16 cellular contexts compared by ENCODE assay signal in genomic region chr3:107209302-107210060, GRCh38.
A peak's percentile ranks its signal among the peaks of the same experiment; 100 is the strongest.
DNase-seq lines count a peak whose midpoint lies in the region; ATAC-seq and TF ChIP-seq lines count a peak whose summit lies in the region.
"Had no signal": no experiment of that assay in that cellular context is flagged by ENCODE, and none has a peak within 500 bp of the region (broad histone marks: within the 10 kb centered on the region; RNA-seq: fewer than 3 reads in every experiment).

No MANE protein-coding gene starts in this region.

- H2AK5ac ChIP-seq in neuronal stem cell (ENCODE audit: low read depth, low read length) = no peak overlapping the region

- H3K9ac ChIP-seq in SK-N-SH (no peak overlapping the region; the same call in 1 of the 2 replicates), neuronal stem cell (ENCODE audit: low read depth, low read length, poor library complexity) (no peak overlapping the region)

- no peak overlapping the region for H3K18ac ChIP-seq in neuronal stem cell (ENCODE audit: low read length)

- intact Hi-C loops in sigmoid colon (cut with DNase I) (no loop called here), uterus (cut with DNase I; ENCODE audit: low total_unique reads) (no loop called here), lower leg skin (cut with DNase I; ENCODE audit: low total_unique reads) (no loop called here)

- H3K4me2 ChIP-seq in SK-N-SH (peak overlapping the region; percentile 7; the same call in 1 of the 2 replicates), neuronal stem cell (ENCODE audit: insufficient read depth, low read length, poor library complexity, severe bottlenecking) (no peak overlapping the region)

- no peak for ATAC-seq in SK-N-SH treated with all-trans-retinoic acid at 6 μM for 48 hours
- no peak for ATAC-seq in gastroesophageal sphincter
- ATAC-seq: CD8-positive, alpha-beta T cell; left lobe of liver had no signal

- H3K4me1 ChIP-seq in SK-N-SH (ENCODE audit: control insufficient read depth in 1 of 2, insufficient read depth in 2 of 2, low read depth in 1 of 2, low read length in 1 of 2) = peaks cover 3 to 34% of the 10 kb centered on the region in 2 experiments
- H3K4me1 ChIP-seq in gastroesophageal sphincter = peaks cover 4 to 55% (median 7%) of the 10 kb centered on the region in 3 donors
- H3K4me1 ChIP-seq in sigmoid colon = peaks cover 0 to 50% (median 39%) of the 10 kb centered on the region in 4 donors
- peaks cover 0 to 4% of the 10 kb centered on the region in 2 donors for H3K4me1 ChIP-seq in uterus
- peaks cover 4 to 14% of the 10 kb centered on the region in 2 donors for H3K4me1 ChIP-seq in neuronal stem cell (ENCODE audit: control insufficient read depth in 2 of 2, insufficient read depth in 1 of 2, low read depth in 1 of 2, low read length in 2 of 2)

- H2BK12ac ChIP-seq in neuronal stem cell (ENCODE audit: low read length) = no peak overlapping the region

- H3K14ac ChIP-seq in neuronal stem cell (ENCODE audit: low read length) = no peak overlapping the region

- no peak overlapping the region; a peak in 1 of 4 replicates for H3K4me3 ChIP-seq in SK-N-SH (ENCODE audit: low read depth in 2 of 2, low read length in 1 of 2)
- no peak overlapping the region for H3K4me3 ChIP-seq in gastroesophageal sphincter
- no peak overlapping the region for H3K4me3 ChIP-seq in sigmoid colon
- H3K4me3 ChIP-seq in uterus = no peak overlapping the region
- H3K4me3 ChIP-seq in lower leg skin (ENCODE audit: low read depth, poor library complexity, severe bottlenecking) = no peak overlapping the region
- H3K4me3 ChIP-seq in neuronal stem cell (ENCODE audit: low read length in 2 of 2) = no peak overlapping the region

- peak overlapping the region; percentile 81 to 97 for H3K27ac ChIP-seq in SK-N-SH (ENCODE audit: low read depth in 2 of 2, low read length in 1 of 2)
- peak overlapping the region; percentile 34 to 71 (median 62) for H3K27ac ChIP-seq in gastroesophageal sphincter
- peak overlapping the region; percentile 58 to 74 (median 64) for H3K27ac ChIP-seq in sigmoid colon
- H3K27ac ChIP-seq in uterus = peak overlapping the region; percentile 42 to 89
- no peak overlapping the region for H3K27ac ChIP-seq in neuronal stem cell (replicated peaks; ENCODE audit: low read length)

- POLR2A ChIA-PET in SK-N-SH (lab: Yijun Ruan, JAX) = no interaction called here

- no peaks in the 10 kb centered on the region for H4K20me1 ChIP-seq in SK-N-SH (ENCODE audit: insufficient read depth)

- no peaks in the 10 kb centered on the region for H3K79me2 ChIP-seq in SK-N-SH (ENCODE audit: insufficient read depth)

- TF ChIP-seq EP300 in SK-N-SH (IDR thresholded peaks at IDR 0.05; ENCODE audit: borderline replicate concordance in 1 of 2, low read depth in 1 of 2, low read length in 1 of 2) (no peak), gastroesophageal sphincter (IDR thresholded peaks at IDR 0.05) (no peak), sigmoid colon (IDR thresholded peaks at IDR 0.05) (no peak)

- H3F3A ChIP-seq in SK-N-SH (replicated peaks; ENCODE audit: insufficient read depth) = peaks cover 20% of the 10 kb centered on the region

- H2AFZ ChIP-seq in SK-N-SH (ENCODE audit: low read depth) = peak overlapping the region; percentile 38; the same call in 1 of the 2 replicates
- no peak overlapping the region for H2AFZ ChIP-seq in neuronal stem cell (ENCODE audit: low read length)

- no peak for TF ChIP-seq RAD21 in SK-N-SH (IDR thresholded peaks at IDR 0.05; ENCODE audit: low read length)

- H3K9me2 ChIP-seq in SK-N-SH = no peaks in the 10 kb centered on the region

- TF ChIP-seq CTCF in SK-N-SH (IDR thresholded peaks at IDR 0.05) (no peak), gastroesophageal sphincter (IDR thresholded peaks at IDR 0.05) (no peak), sigmoid colon (IDR thresholded peaks at IDR 0.05) (no peak), uterus (IDR thresholded peaks at IDR 0.05) (no peak), lower leg skin (IDR thresholded peaks at IDR 0.05) (no peak)

- TF ChIP-seq POLR2A in gastroesophageal sphincter (IDR thresholded peaks at IDR 0.05) (no peak), sigmoid colon (IDR thresholded peaks at IDR 0.05) (no peak), uterus (IDR thresholded peaks at IDR 0.05) (no peak), lower leg skin (IDR thresholded peaks at IDR 0.05) (no peak)

- no peak for DNase-seq in SK-N-SH
- no peak for DNase-seq in sigmoid colon
- DNase-seq in uterus = no peak
- DNase-seq in lower leg skin (ENCODE audit: low spot score in 2 of 2) = no peak
- DNase-seq in epidermal melanocyte (ENCODE audit: insufficient read length, low spot score) = no peak
- no peak for DNase-seq in neuronal stem cell (ENCODE audit: low spot score)
- DNase-seq: 8988T; activated B cell treated with CpG ODN at 0.5 μM for 24 hours; amniotic stem cell; CD8-positive, alpha-beta T cell; GDM1; NCI-H2171 treated with DMSO at 0.1 percent for 48 hours; stimulated activated CD4-positive, alpha-beta T cell treated with anti-CD3 and anti-CD28 coated beads, Interleukin-1b, Interleukin-23, amount 100 ng/mL, for 48 hours had no signal

- H3K79me1 ChIP-seq in neuronal stem cell (ENCODE audit: low read depth, low read length) = no peaks in the 10 kb centered on the region

- H2BK120ac ChIP-seq in neuronal stem cell (ENCODE audit: low read depth, low read length) = no peak overlapping the region

- H4K91ac ChIP-seq in neuronal stem cell (ENCODE audit: low read depth, low read length, poor library complexity) = no peak overlapping the region

- H3K4ac ChIP-seq in neuronal stem cell (ENCODE audit: low read length) = no peak overlapping the region

- H3K27me3 ChIP-seq in SK-N-SH (ENCODE audit: insufficient read depth) = no peaks in the 10 kb centered on the region
- no peaks in the 10 kb centered on the region for H3K27me3 ChIP-seq in gastroesophageal sphincter
- H3K27me3 ChIP-seq in sigmoid colon = no peaks in the 10 kb centered on the region
- no peaks in the 10 kb centered on the region for H3K27me3 ChIP-seq in uterus
- H3K27me3 ChIP-seq in neuronal stem cell (ENCODE audit: control insufficient read depth in 3 of 3, insufficient read depth in 3 of 3, low read depth in 1 of 3, low read length in 3 of 3) = no peaks in the 10 kb centered on the region

- no peak overlapping the region for H4K8ac ChIP-seq in neuronal stem cell (ENCODE audit: low read depth, low read length)

- no peak overlapping the region for H3K23ac ChIP-seq in neuronal stem cell (ENCODE audit: low read depth, low read length, poor library complexity)

- no peak overlapping the region for H2BK15ac ChIP-seq in neuronal stem cell (ENCODE audit: low read length)

- H3K36me3 ChIP-seq in SK-N-SH (replicated peaks in 1 of 2; ENCODE audit: control insufficient read depth in 1 of 2, insufficient read depth in 2 of 2, low read length in 1 of 2) (no peaks in the 10 kb centered on the region), gastroesophageal sphincter (no peaks in the 10 kb centered on the region), sigmoid colon (no peaks in the 10 kb centered on the region), uterus (no peaks in the 10 kb centered on the region), neuronal stem cell (replicated peaks in 1 of 2; ENCODE audit: control insufficient read depth in 2 of 2, insufficient read depth in 2 of 2, low read length in 2 of 2) (no peaks in the 10 kb centered on the region)

- CTCF ChIA-PET in SK-N-SH (lab: Yijun Ruan, JAX) = interaction anchor here (1.2 kb wide), 1 partner anchor 62 kb away, joined by 3 read pairs; no protein-coding TSS in a partner anchor

- no peaks in the 10 kb centered on the region for H3K9me3 ChIP-seq in SK-N-SH
- no peaks in the 10 kb centered on the region for H3K9me3 ChIP-seq in gastroesophageal sphincter
- no peaks in the 10 kb centered on the region for H3K9me3 ChIP-seq in sigmoid colon
- H3K9me3 ChIP-seq in uterus = no peaks in the 10 kb centered on the region
- peaks cover 0 to under 1% of the 10 kb centered on the region in 2 donors for H3K9me3 ChIP-seq in neuronal stem cell (replicated peaks in 1 of 2; ENCODE audit: control insufficient read depth in 2 of 2, insufficient read depth in 1 of 2, low read depth in 1 of 2, low read length in 2 of 2)

- 82% methylated on average over 7 of the region's 7 CpGs for WGBS in SK-N-SH (ENCODE audit: low lambda C conversion rate)
- WGBS in gastroesophageal sphincter (ENCODE audit: low coverage in 1 of 2), 2 donors = 45 to 70% methylated on average over 7 of the region's 7 CpGs
- 73 to 77% methylated on average over 7 of the region's 7 CpGs for WGBS in sigmoid colon, 2 donors
- WGBS in lower leg skin, 2 donors = 60 to 64% methylated on average over 7 of the region's 7 CpGs
- WGBS in neuronal stem cell (ENCODE audit: extremely low coverage in 2 of 2, insufficient read length in 2 of 2, insufficient replicate concordance in 1 of 2), 2 donors = no CpG with 5 or more reads among the region's 7 CpGs

- H2BK5ac ChIP-seq in neuronal stem cell (ENCODE audit: low read length) = no peak overlapping the region

TF ChIP-seq in SK-N-SH, 30 proteins besides CTCF, POLR2A, EP300 and RAD21:
- TF ChIP-seq, protein P1, sequence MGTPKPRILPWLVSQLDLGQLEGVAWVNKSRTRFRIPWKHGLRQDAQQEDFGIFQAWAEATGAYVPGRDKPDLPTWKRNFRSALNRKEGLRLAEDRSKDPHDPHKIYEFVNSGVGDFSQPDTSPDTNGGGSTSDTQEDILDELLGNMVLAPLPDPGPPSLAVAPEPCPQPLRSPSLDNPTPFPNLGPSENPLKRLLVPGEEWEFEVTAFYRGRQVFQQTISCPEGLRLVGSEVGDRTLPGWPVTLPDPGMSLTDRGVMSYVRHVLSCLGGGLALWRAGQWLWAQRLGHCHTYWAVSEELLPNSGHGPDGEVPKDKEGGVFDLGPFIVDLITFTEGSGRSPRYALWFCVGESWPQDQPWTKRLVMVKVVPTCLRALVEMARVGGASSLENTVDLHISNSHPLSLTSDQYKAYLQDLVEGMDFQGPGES (IDR thresholded peaks at IDR 0.05; ENCODE audit: low read depth, low read length) = no peak
- TF ChIP-seq JUND (IDR thresholded peaks at IDR 0.05) (no peak), FOXM1 (IDR thresholded peaks at IDR 0.05; ENCODE audit: low read depth) (no peak), TCF12 (IDR thresholded peaks at IDR 0.05) (no peak)
TF ChIP-seq in SK-N-SH: peak in this region for 0.

TF ChIP-seq in SK-N-SH treated with all-trans-retinoic acid at 6 μM for 48 hours, 23 proteins besides CTCF, POLR2A, EP300 and RAD21 (continues in another document):
- TF ChIP-seq TCF4 (CRISPR knock-in tag; IDR thresholded peaks at IDR 0.05; ENCODE audit: borderline replicate concordance) (no peak), TOX (CRISPR knock-in tag; IDR thresholded peaks at IDR 0.05; ENCODE audit: borderline replicate concordance) (no peak), ESRRG (CRISPR knock-in tag; IDR thresholded peaks at IDR 0.05) (no peak)
